ENCODE assay signal across 8 cellular contexts in genomic region chr9:4970970-4971641, GRCh38. TPM values are rescaled to one million over a fixed set of nuclear protein-coding genes. Genes with fewer than 3 reads are reported as not detected.
DNase-seq lines count a peak whose midpoint lies in the region; ATAC-seq, FAIRE-seq and TF ChIP-seq lines count a peak whose summit lies in the region.

No MANE protein-coding gene starts in this region.

- no peaks in the 10 kb centered on the region for H3F3A ChIP-seq in OCI-LY1 (ENCODE audit: insufficient read depth, low read length)
- no peaks in the 10 kb centered on the region for H3F3A ChIP-seq in PC-3 (ENCODE audit: low read length, unreplicated experiment)

- H3K4me2 ChIP-seq in OCI-LY1 (ENCODE audit: low read length), result peak overlapping the region; percentile 51
- H3K4me2 ChIP-seq in PC-3 (ENCODE audit: low read length), result no peak overlapping the region

- H3K79me2 ChIP-seq in OCI-LY1 (ENCODE audit: insufficient read depth, low read length) (no peaks in the 10 kb centered on the region), PC-3 (ENCODE audit: low read length) (no peaks in the 10 kb centered on the region)

- CTCF ChIA-PET in PC-3 (lab: Charles Lee), result no interaction called here

- POLR2A ChIA-PET in PC-3 (lab: Charles Lee; ENCODE audit: unreplicated experiment), result no interaction called here

- H3K9ac ChIP-seq in OCI-LY1 (ENCODE audit: low read length) (peak overlapping the region; percentile 12; the same call in 1 of the 2 replicates), PC-3 (ENCODE audit: low read length) (no peak overlapping the region)

- peak; percentile 57 for DNase-seq in GM18507 (ENCODE audit: extremely low spot score, insufficient read length, low read depth)
- peak; percentile 46 for DNase-seq in germinal center (ENCODE audit: low spot score)
- DNase-seq in left lobe of liver (ENCODE audit: low spot score), result no peak
- no peak for DNase-seq in NCI-H1694 treated with DMSO at 0.1 percent for 48 hours (lab: John Stamatoyannopoulos, UW)
- no peak for DNase-seq in glomerular visceral epithelial cell (ENCODE audit: extremely low spot score)
- DNase-seq in PC-3, result no peak

- H3K36me3 ChIP-seq in OCI-LY1 (ENCODE audit: insufficient read depth, low read length), result no peaks in the 10 kb centered on the region
- no peaks in the 10 kb centered on the region for H3K36me3 ChIP-seq in PC-3 (ENCODE audit: low read depth, low read length)

- ATAC-seq in HG02571 (IDR thresholded peaks at IDR 0.05; ENCODE audit: unreplicated experiment) (peak; percentile 86), left lobe of liver (no peak), PC-3 (no peak)

- no peaks in the 10 kb centered on the region for H3K9me3 ChIP-seq in OCI-LY1 (ENCODE audit: low read length)
- no peaks in the 10 kb centered on the region for H3K9me3 ChIP-seq in PC-3 (ENCODE audit: low read length)

- no peaks in the 10 kb centered on the region for H3K27me3 ChIP-seq in OCI-LY1 (ENCODE audit: insufficient read depth, low read length)
- no peaks in the 10 kb centered on the region for H3K27me3 ChIP-seq in PC-3 (ENCODE audit: low read length)

- FAIRE-seq in GM18507 (lab: Jason Lieb, UNC), result peak; percentile 98

- TF ChIP-seq CTCF in OCI-LY1 (IDR thresholded peaks at IDR 0.05; ENCODE audit: low read length) (no peak), PC-3 (conservative IDR thresholded peaks at IDR 0.05; ENCODE audit: low read depth, low read length) (no peak)

- H3K9me2 ChIP-seq in OCI-LY1 (ENCODE audit: low read depth, low read length) (no peaks in the 10 kb centered on the region), PC-3 (replicated peaks; ENCODE audit: low read length) (no peaks in the 10 kb centered on the region)

- BruUV-seq in PC-3 (replicated peaks; lab: Mats Ljungman, UMichigan), result no TSS peak

- H2AFZ ChIP-seq in OCI-LY1 (ENCODE audit: low read length) (no peak overlapping the region), PC-3 (ENCODE audit: low read length) (no peak overlapping the region)

- peaks cover 12% of the 10 kb centered on the region for H3K4me1 ChIP-seq in OCI-LY1 (ENCODE audit: insufficient read depth, low read length, severe bottlenecking)
- no peaks in the 10 kb centered on the region for H3K4me1 ChIP-seq in PC-3 (ENCODE audit: insufficient read depth, low read length)

- H4K20me1 ChIP-seq in OCI-LY1 (ENCODE audit: insufficient read depth, low read length) (no peaks in the 10 kb centered on the region), PC-3 (ENCODE audit: low read length) (no peaks in the 10 kb centered on the region)

- H3K27ac ChIP-seq in OCI-LY1 (ENCODE audit: low read depth, low read length, poor library complexity, severe bottlenecking) (no peak overlapping the region), PC-3 (ENCODE audit: low read length) (no peak overlapping the region)

- H3K4me3 ChIP-seq in OCI-LY1 (ENCODE audit: low read depth, low read length, poor library complexity, severe bottlenecking), result peak overlapping the region; percentile 24
- no peak overlapping the region for H3K4me3 ChIP-seq in PC-3 (ENCODE audit: low read length)

- intact Hi-C loops in PC-3 (cut with micrococcal nuclease), result no loop called here

RNA-seq across cellular contexts. Expression of gene JAK2, which starts 14.0 kb away (rescaled TPM):
- 3.9 TPM for total RNA-seq in left lobe of liver
- 9.9 and 11.2 TPM in 2 replicates for total RNA-seq in PC-3 (2014; rRNA removed)

Comparison
In these comparisons a context has a peak if more than half of its experiments do, and no peak if none do; other contexts are left out.
1. DNase-seq: peak in GM18507 (single experiment) and germinal center (single experiment); none in left lobe of liver (single experiment), NCI-H1694 treated with DMSO at 0.1 percent for 48 hours (single experiment), glomerular visceral epithelial cell (single experiment) and PC-3 (single experiment).